Comparison of ENCODE assay signal across 10 cellular contexts in the genomic region with DNA sequence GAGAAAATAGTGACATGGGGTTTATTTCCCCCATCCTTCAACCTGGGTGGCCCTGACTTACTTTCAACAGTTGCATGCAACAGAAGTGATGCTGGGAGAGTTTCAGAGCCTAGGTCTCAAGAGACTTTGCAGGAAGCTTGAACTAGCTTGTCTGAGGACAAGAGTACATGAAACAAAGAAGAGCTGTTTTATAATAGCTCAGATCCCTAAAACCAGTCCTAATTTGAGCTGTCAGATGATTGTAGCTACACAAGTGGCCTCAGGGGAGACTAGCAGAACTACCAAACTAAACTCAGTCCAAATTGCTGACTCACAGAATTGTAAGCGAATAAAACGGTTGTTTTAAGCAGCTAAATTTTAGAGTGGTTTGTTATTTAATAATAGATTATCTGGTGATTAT. TPM values are rescaled to one million over a fixed set of nuclear protein-coding genes. Genes with fewer than 3 reads are reported as not detected.
DNase-seq lines count a peak whose midpoint lies in the region; ATAC-seq and TF ChIP-seq lines count a peak whose summit lies in the region.
"Had no signal": no experiment of that assay in that cellular context is flagged by ENCODE, and none has a peak within 500 bp of the region (broad histone marks: within the 10 kb centered on the region; RNA-seq: fewer than 3 reads in every experiment).

No MANE protein-coding gene starts in this region.

- intact Hi-C loops in Right ventricle myocardium inferior (cut with DNase I): no loop called here
- intact Hi-C loops in cardiac septum (cut with DNase I): no loop called here
- intact Hi-C loops in CD4-positive, alpha-beta T cell (cut with DNase I, micrococcal nuclease): no loop called here

- no peaks in the 10 kb centered on the region for H3K27me3 Mint-ChIP-seq in CD4-positive, alpha-beta T cell

- no peak for TF ChIP-seq POLR2A in Peyer's patch (IDR thresholded peaks at IDR 0.05)

- H3K27me3 ChIP-seq in CD4-positive, alpha-beta T cell (ENCODE audit: control insufficient read depth, insufficient read depth, low read length): no peaks in the 10 kb centered on the region
- no peaks in the 10 kb centered on the region for H3K27me3 ChIP-seq in Peyer's patch
- H3K27me3 ChIP-seq: upper lobe of left lung had no signal

- TF ChIP-seq CTCF in CD4-positive, alpha-beta T cell (IDR thresholded peaks at IDR 0.05): no peak
- TF ChIP-seq CTCF in Peyer's patch (IDR thresholded peaks at IDR 0.05): no peak

- H3K4me1 ChIP-seq in Peyer's patch: peaks cover 0 to 10% (median 0%) of the 10 kb centered on the region in 4 donors

- ATAC-seq in Right ventricle myocardium inferior: peak; percentile 90
- peak; percentile 94 for ATAC-seq in HG03066 (IDR thresholded peaks at IDR 0.05; ENCODE audit: low read depth, unreplicated experiment)
- peak; percentile 62 for ATAC-seq in SK-N-SH treated with all-trans-retinoic acid at 6 μM for 48 hours
- ATAC-seq in CD4-positive, alpha-beta T cell (ENCODE audit: poor library complexity): no peak

- no peaks in the 10 kb centered on the region for H3K36me3 ChIP-seq in Peyer's patch
- H3K36me3 ChIP-seq: upper lobe of left lung had no signal

- no peak overlapping the region for H3K4me3 ChIP-seq in Peyer's patch
- H3K4me3 ChIP-seq: upper lobe of left lung had no signal

- no peak overlapping the region for H3K4me3 Mint-ChIP-seq in CD4-positive, alpha-beta T cell

- H3K27ac ChIP-seq in CD4-positive, alpha-beta T cell (ENCODE audit: low read depth, low read length): no peak overlapping the region
- no peak overlapping the region for H3K27ac ChIP-seq in Peyer's patch
- H3K27ac ChIP-seq: C4-2B, upper lobe of left lung had no signal

- H3K9me3 Mint-ChIP-seq in CD4-positive, alpha-beta T cell: no peaks in the 10 kb centered on the region

- no peaks in the 10 kb centered on the region for H3K9me3 ChIP-seq in CD4-positive, alpha-beta T cell (ENCODE audit: control insufficient read depth, low read length)
- H3K9me3 ChIP-seq in Peyer's patch: no peaks in the 10 kb centered on the region
- H3K9me3 ChIP-seq: upper lobe of left lung had no signal

- no peak overlapping the region for H3K27ac Mint-ChIP-seq in CD4-positive, alpha-beta T cell

- DNase-seq in Right ventricle myocardium inferior (ENCODE audit: missing footprints) (no peak), cardiac septum (ENCODE audit: low spot score) (no peak), NCI-H1092 (lab: John Stamatoyannopoulos, UW) (no peak), Peyer's patch (no peak)
- DNase-seq in CD4-positive, alpha-beta T cell: no peak
- no peak for DNase-seq in stimulated activated CD4-positive, alpha-beta T cell treated with anti-CD3 and anti-CD28 coated beads, Interleukin-2, amount 100 ng/mL, for 24 hours
- DNase-seq: upper lobe of left lung had no signal

- CTCF ChIA-PET in CD4-positive, alpha-beta T cell (lab: Charles Lee): interaction anchor here (0.7 kb wide), 1 partner anchor 68 kb away, joined by 3 read pairs; no protein-coding TSS in a partner anchor

- peaks cover 49% of the 10 kb centered on the region for H3K36me3 Mint-ChIP-seq in CD4-positive, alpha-beta T cell (ENCODE audit: low read depth)

- peaks cover 81% of the 10 kb centered on the region for H3K4me1 Mint-ChIP-seq in CD4-positive, alpha-beta T cell (ENCODE audit: low read depth)

- POLR2A ChIA-PET in CD4-positive, alpha-beta T cell (lab: Charles Lee): interaction anchor here (0.8 kb wide), 1 partner anchor 14 kb away, joined by 3 read pairs; no protein-coding TSS in a partner anchor

TF ChIP-seq in SK-N-SH treated with all-trans-retinoic acid at 6 μM for 48 hours, 23 proteins besides CTCF, POLR2A, EP300 and RAD21:
- TF ChIP-seq ZNF8 (CRISPR knock-in tag; IDR thresholded peaks at IDR 0.05) (no peak), ZNF70 (CRISPR knock-in tag; IDR thresholded peaks at IDR 0.05) (no peak), TOX (CRISPR knock-in tag; IDR thresholded peaks at IDR 0.05; ENCODE audit: borderline replicate concordance) (no peak), RARB (CRISPR knock-in tag; IDR thresholded peaks at IDR 0.05) (no peak), ZFP30 (CRISPR knock-in tag; IDR thresholded peaks at IDR 0.05) (no peak), ARNTL (CRISPR knock-in tag; IDR thresholded peaks at IDR 0.05; ENCODE audit: borderline replicate concordance, low read depth) (no peak), ZC3H10 (CRISPR knock-in tag; IDR thresholded peaks at IDR 0.05) (no peak), ZNF565 (CRISPR knock-in tag; conservative IDR thresholded peaks at IDR 0.05; ENCODE audit: low read depth) (no peak)
- TF ChIP-seq, protein P1, sequence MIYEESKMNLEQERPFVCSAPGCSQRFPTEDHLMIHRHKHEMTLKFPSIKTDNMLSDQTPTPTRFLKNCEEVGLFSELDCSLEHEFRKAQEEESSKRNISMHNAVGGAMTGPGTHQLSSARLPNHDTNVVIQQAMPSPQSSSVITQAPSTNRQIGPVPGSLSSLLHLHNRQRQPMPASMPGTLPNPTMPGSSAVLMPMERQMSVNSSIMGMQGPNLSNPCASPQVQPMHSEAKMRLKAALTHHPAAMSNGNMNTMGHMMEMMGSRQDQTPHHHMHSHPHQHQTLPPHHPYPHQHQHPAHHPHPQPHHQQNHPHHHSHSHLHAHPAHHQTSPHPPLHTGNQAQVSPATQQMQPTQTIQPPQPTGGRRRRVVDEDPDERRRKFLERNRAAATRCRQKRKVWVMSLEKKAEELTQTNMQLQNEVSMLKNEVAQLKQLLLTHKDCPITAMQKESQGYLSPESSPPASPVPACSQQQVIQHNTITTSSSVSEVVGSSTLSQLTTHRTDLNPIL (CRISPR knock-in tag; IDR thresholded peaks at IDR 0.05; ENCODE audit: low read depth): no peak
- TF ChIP-seq, protein P2, sequence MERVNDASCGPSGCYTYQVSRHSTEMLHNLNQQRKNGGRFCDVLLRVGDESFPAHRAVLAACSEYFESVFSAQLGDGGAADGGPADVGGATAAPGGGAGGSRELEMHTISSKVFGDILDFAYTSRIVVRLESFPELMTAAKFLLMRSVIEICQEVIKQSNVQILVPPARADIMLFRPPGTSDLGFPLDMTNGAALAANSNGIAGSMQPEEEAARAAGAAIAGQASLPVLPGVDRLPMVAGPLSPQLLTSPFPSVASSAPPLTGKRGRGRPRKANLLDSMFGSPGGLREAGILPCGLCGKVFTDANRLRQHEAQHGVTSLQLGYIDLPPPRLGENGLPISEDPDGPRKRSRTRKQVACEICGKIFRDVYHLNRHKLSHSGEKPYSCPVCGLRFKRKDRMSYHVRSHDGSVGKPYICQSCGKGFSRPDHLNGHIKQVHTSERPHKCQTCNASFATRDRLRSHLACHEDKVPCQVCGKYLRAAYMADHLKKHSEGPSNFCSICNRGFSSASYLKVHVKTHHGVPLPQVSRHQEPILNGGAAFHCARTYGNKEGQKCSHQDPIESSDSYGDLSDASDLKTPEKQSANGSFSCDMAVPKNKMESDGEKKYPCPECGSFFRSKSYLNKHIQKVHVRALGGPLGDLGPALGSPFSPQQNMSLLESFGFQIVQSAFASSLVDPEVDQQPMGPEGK (CRISPR knock-in tag; IDR thresholded peaks at IDR 0.05; ENCODE audit: borderline replicate concordance): no peak

RNA-seq across cellular contexts. Expression of a gene that starts 17.1 kb away (rescaled TPM):
- total RNA-seq in Right ventricle myocardium inferior (20.2 TPM), cardiac septum (24.7 TPM), Peyer's patch (10 to 100 TPM; 26.2 to 37.3 (median 31.1) TPM)
- total RNA-seq in CD4-positive, alpha-beta T cell: 10 to 100 TPM; 38.0 to 40.4 TPM
